8 cellular contexts compared by ENCODE assay signal in genomic region chr5:39073759-39074008, GRCh38. TPM values are rescaled to one million over a fixed set of nuclear protein-coding genes. Genes with fewer than 3 reads are reported as not detected.
DNase-seq lines count a peak whose midpoint lies in the region; ATAC-seq and TF ChIP-seq lines count a peak whose summit lies in the region.

No MANE protein-coding gene starts in this region.

- H3K4me1 Mint-ChIP-seq in T-helper 1 cell treated with Interleukin-12 subunit alpha and Interleukin-12 subunit beta and Interleukin-4 antibody, amounts not matched to agents 30 μg/mL and 1 μg/mL, for 36 hours (ENCODE audit: low read depth) = peaks cover 40% of the 10 kb centered on the region
- peaks cover 53 to 59% (median 59%) of the 10 kb centered on the region in 3 donors for H3K4me1 Mint-ChIP-seq in T-cell

- DNase-seq in T-helper 1 cell (no peak), T-cell (peak in 1 of 34 experiments; percentile 0), fibroblast of villous mesenchyme (ENCODE audit: low read depth) (no peak), sciatic nerve (ENCODE audit: low spot score) (peak; percentile 69), globus pallidus (ENCODE audit: low spot score) (no peak), 8988T (no peak)

- intact Hi-C loops in sciatic nerve (cut with DNase I) = no loop called here

- CTCF ChIA-PET in T-cell (lab: Charles Lee) = no interaction called here

- peak overlapping the region; percentile 95 for H3K4me3 Mint-ChIP-seq in T-helper 1 cell treated with Interleukin-12 subunit alpha and Interleukin-12 subunit beta and Interleukin-4 antibody, amounts not matched to agents 30 μg/mL and 1 μg/mL, for 36 hours
- H3K4me3 Mint-ChIP-seq in T-cell = peak overlapping the region; percentile 89 to 96 (median 96)

- POLR2A ChIA-PET in T-cell (lab: Charles Lee) = no interaction called here

- peak overlapping the region; percentile 94 for H3K4me3 ChIP-seq in fibroblast of villous mesenchyme (ENCODE audit: low read depth, low read length)

- H3K27me3 Mint-ChIP-seq in T-helper 1 cell treated with Interleukin-12 subunit alpha and Interleukin-12 subunit beta and Interleukin-4 antibody, amounts not matched to agents 30 μg/mL and 1 μg/mL, for 36 hours (ENCODE audit: low read depth) = peaks cover 8% of the 10 kb centered on the region
- H3K27me3 Mint-ChIP-seq in T-cell = peaks cover 10 to 17% of the 10 kb centered on the region in 2 donors

- peak overlapping the region; percentile 96 for H3K27ac Mint-ChIP-seq in T-helper 1 cell treated with Interleukin-12 subunit alpha and Interleukin-12 subunit beta and Interleukin-4 antibody, amounts not matched to agents 30 μg/mL and 1 μg/mL, for 36 hours
- peak overlapping the region; percentile 90 to 96 for H3K27ac Mint-ChIP-seq in T-cell

- no peak for TF ChIP-seq CTCF in fibroblast of villous mesenchyme (IDR thresholded peaks at IDR 0.05; ENCODE audit: insufficient read depth, low read depth, low read length)

- H3K9me3 Mint-ChIP-seq in T-helper 1 cell treated with Interleukin-12 subunit alpha and Interleukin-12 subunit beta and Interleukin-4 antibody, amounts not matched to agents 30 μg/mL and 1 μg/mL, for 36 hours = no peaks in the 10 kb centered on the region
- H3K9me3 Mint-ChIP-seq in T-cell = no peaks in the 10 kb centered on the region

- ATAC-seq in HG02870 (IDR thresholded peaks at IDR 0.05; ENCODE audit: unreplicated experiment) (peak; percentile 22), T-cell (replicated peaks in 1 of 4) (peak; percentile 21 to 49 (median 41)), sciatic nerve (peak; percentile 60)

- peaks cover 19% of the 10 kb centered on the region for H3K36me3 Mint-ChIP-seq in T-helper 1 cell treated with Interleukin-12 subunit alpha and Interleukin-12 subunit beta and Interleukin-4 antibody, amounts not matched to agents 30 μg/mL and 1 μg/mL, for 36 hours (ENCODE audit: low read depth)
- peaks cover 16% of the 10 kb centered on the region for H3K36me3 Mint-ChIP-seq in T-cell

RNA-seq across cellular contexts. Expression of gene RICTOR, which starts 0.5 kb away (rescaled TPM):
- 10 to 100 TPM; 68.5 to 85.8 (median 74.8) TPM for total RNA-seq in T-cell
- 47.4 and 50.1 TPM in 2 replicates for total RNA-seq in fibroblast of villous mesenchyme
- 71.8 TPM for total RNA-seq in sciatic nerve
